20 cellular contexts compared by ENCODE assay signal in the genomic region with DNA sequence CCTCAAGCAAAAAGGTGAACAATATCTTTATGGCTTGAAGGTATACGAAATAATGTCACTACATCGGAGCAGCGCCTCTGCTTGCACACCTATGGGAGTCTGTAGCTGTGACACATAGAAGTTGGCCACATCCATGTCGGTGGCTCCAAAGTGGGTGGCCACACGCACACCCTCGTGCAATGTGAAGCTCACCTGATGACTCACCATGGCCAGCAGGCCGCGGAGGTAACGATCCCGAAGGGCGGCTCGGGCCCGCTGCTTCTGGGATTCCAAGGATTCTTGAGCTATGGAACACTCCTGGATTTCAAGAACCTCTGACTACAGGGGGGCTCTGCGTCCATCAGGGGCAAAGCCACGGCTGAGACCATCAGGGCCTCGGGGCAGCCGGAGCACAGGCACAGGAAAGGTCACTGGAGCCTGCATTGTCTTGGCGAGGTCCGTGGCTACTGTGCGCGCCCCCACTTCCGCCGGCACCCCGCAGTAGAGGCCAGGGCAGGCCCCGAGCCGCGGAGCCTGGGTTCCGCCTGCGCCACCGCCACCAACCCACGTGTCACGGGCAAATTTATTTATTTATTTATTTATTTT. TPM values are rescaled to one million over a fixed set of nuclear protein-coding genes. Genes with fewer than 3 reads are reported as not detected.
"Had no signal": no experiment of that assay in that cellular context is flagged by ENCODE, and none has a peak within 500 bp of the region (broad histone marks: within the 10 kb centered on the region; RNA-seq: fewer than 3 reads in every experiment).

No MANE protein-coding gene starts in this region.

- H3K27me3 ChIP-seq: brain microvascular endothelial cell, foreskin keratinocyte, neutrophil, uterus had no signal

- DNase-seq: activated CD4-positive, alpha-beta memory T cell treated with anti-CD3 and anti-CD28 coated beads, Interleukin-2, amount 10 ng/mL, durations not matched to agents 7 days and 5 days; activated CD4-positive, alpha-beta T cell treated with anti-CD3 and anti-CD28 coated beads for 36 hours; activated gamma-delta T cell; activated T-cell treated with anti-CD3 and anti-CD28 coated beads, Interleukin-2, amount 50 U/mL, for 72 hours; amniotic stem cell; brain microvascular endothelial cell; effector CD8-positive, alpha-beta T cell; foreskin keratinocyte; head of caudate nucleus; mucosa of descending colon; naive thymus-derived CD4-positive, alpha-beta T cell; stimulated activated CD4-positive, alpha-beta T cell treated with anti-CD3 and anti-CD28 coated beads, Interleukin-2, amount 100 ng/mL, for 48 hours; T-helper 17 cell; uterus; WERI-Rb-1 had no signal

- H3K27ac ChIP-seq: brain microvascular endothelial cell, foreskin keratinocyte, neutrophil, uterus, WERI-Rb-1 had no signal

- H3K4me1 Mint-ChIP-seq: stimulated activated memory B cell treated with anti-CD40 and anti-IgM and Interleukin-4, amounts not matched to agents 10 μg/mL and 1 μg/mL and 100 μg/mL, for 72 hours; T-helper 17 cell had no signal

- H3K9me3 Mint-ChIP-seq: activated CD4-positive, alpha-beta memory T cell treated with anti-CD3 and anti-CD28 coated beads, Interleukin-2, amount 10 ng/mL, durations not matched to agents 7 days and 5 days; activated T-cell treated with anti-CD3 and anti-CD28 coated beads, Interleukin-2, amount 50 U/mL, for 72 hours; naive thymus-derived CD4-positive, alpha-beta T cell; stimulated activated memory B cell treated with anti-CD40 and anti-IgM and Interleukin-4, amounts not matched to agents 10 μg/mL and 1 μg/mL and 100 μg/mL, for 72 hours had no signal

- H3K4me3 ChIP-seq: lung, mucosa of descending colon, uterus had no signal

- H3K36me3 ChIP-seq: brain microvascular endothelial cell, neutrophil, uterus, WERI-Rb-1 had no signal

- H3K4me3 Mint-ChIP-seq: activated CD4-positive, alpha-beta memory T cell treated with anti-CD3 and anti-CD28 coated beads, Interleukin-2, amount 10 ng/mL, durations not matched to agents 7 days and 5 days; activated CD4-positive, alpha-beta T cell treated with anti-CD3 and anti-CD28 coated beads for 36 hours; activated naive CD8-positive, alpha-beta T cell; activated T-cell treated with anti-CD3 and anti-CD28 coated beads, Interleukin-2, amount 50 U/mL, for 72 hours; naive thymus-derived CD4-positive, alpha-beta T cell; stimulated activated memory B cell treated with anti-CD40 and anti-IgM and Interleukin-4, amounts not matched to agents 10 μg/mL and 1 μg/mL and 100 μg/mL, for 72 hours; T-helper 17 cell had no signal

- H3K27ac Mint-ChIP-seq: activated CD4-positive, alpha-beta memory T cell treated with anti-CD3 and anti-CD28 coated beads, Interleukin-2, amount 10 ng/mL, durations not matched to agents 7 days and 5 days; activated CD4-positive, alpha-beta T cell treated with anti-CD3 and anti-CD28 coated beads for 36 hours; activated naive CD8-positive, alpha-beta T cell; activated T-cell treated with anti-CD3 and anti-CD28 coated beads, Interleukin-2, amount 50 U/mL, for 72 hours; naive thymus-derived CD4-positive, alpha-beta T cell; stimulated activated memory B cell treated with anti-CD40 and anti-IgM and Interleukin-4, amounts not matched to agents 10 μg/mL and 1 μg/mL and 100 μg/mL, for 72 hours; T-helper 17 cell had no signal

- H3K27me3 Mint-ChIP-seq: activated CD4-positive, alpha-beta memory T cell treated with anti-CD3 and anti-CD28 coated beads, Interleukin-2, amount 10 ng/mL, durations not matched to agents 7 days and 5 days; activated CD4-positive, alpha-beta T cell treated with anti-CD3 and anti-CD28 coated beads for 36 hours; activated naive CD8-positive, alpha-beta T cell; naive thymus-derived CD4-positive, alpha-beta T cell; stimulated activated memory B cell treated with anti-CD40 and anti-IgM and Interleukin-4, amounts not matched to agents 10 μg/mL and 1 μg/mL and 100 μg/mL, for 72 hours; T-helper 17 cell had no signal

- H3K4me1 ChIP-seq: foreskin keratinocyte, uterus had no signal

- ATAC-seq: activated CD4-positive, alpha-beta T cell treated with anti-CD3 and anti-CD28 coated beads for 36 hours; activated T-cell treated with anti-CD3 and anti-CD28 coated beads, Interleukin-2, amount 50 U/mL, for 72 hours; foreskin keratinocyte; mucosa of descending colon; naive thymus-derived CD4-positive, alpha-beta T cell; stimulated activated memory B cell treated with anti-CD40 and anti-IgM and Interleukin-4, amounts not matched to agents 10 μg/mL and 1 μg/mL and 100 μg/mL, for 72 hours; T-helper 17 cell had no signal

- H3K36me3 Mint-ChIP-seq: activated naive CD8-positive, alpha-beta T cell; naive thymus-derived CD4-positive, alpha-beta T cell; stimulated activated memory B cell treated with anti-CD40 and anti-IgM and Interleukin-4, amounts not matched to agents 10 μg/mL and 1 μg/mL and 100 μg/mL, for 72 hours had no signal

- H3K9me3 ChIP-seq: mucosa of descending colon, neutrophil, uterus had no signal

RNA-seq across cellular contexts. Expression of gene NYX, which starts 25.2 kb away (rescaled TPM):
- total RNA-seq: activated CD4-positive, alpha-beta memory T cell treated with anti-CD3 and anti-CD28 coated beads, Interleukin-2, amount 10 ng/mL, durations not matched to agents 7 days and 5 days; activated CD4-positive, alpha-beta T cell treated with anti-CD3 and anti-CD28 coated beads for 36 hours; foreskin keratinocyte; lung; mucosa of descending colon; naive thymus-derived CD4-positive, alpha-beta T cell; skeletal muscle tissue; T-helper 17 cell; uterus had no signal
- polyA plus RNA-seq: foreskin keratinocyte; lung; naive thymus-derived CD4-positive, alpha-beta T cell had no signal
